16 cellular contexts compared by ENCODE assay signal in genomic region chr13:110422913-110423688, GRCh38.
DNase-seq lines count a peak whose midpoint lies in the region; ATAC-seq, FAIRE-seq and TF ChIP-seq lines count a peak whose summit lies in the region.
"Had no signal": no experiment of that assay in that cellular context is flagged by ENCODE, and none has a peak within 500 bp of the region (broad histone marks: within the 10 kb centered on the region; RNA-seq: fewer than 3 reads in every experiment).

No MANE protein-coding gene starts in this region.

- H3K9me3 ChIP-seq in hepatocyte (ENCODE audit: low read depth) (no peaks in the 10 kb centered on the region), stomach smooth muscle (ENCODE audit: control insufficient read depth in 2 of 2, low read length in 2 of 2) (no peaks in the 10 kb centered on the region)
- H3K9me3 ChIP-seq: SJCRH30 had no signal

- H3K36me3 ChIP-seq in hepatocyte (replicated peaks; ENCODE audit: insufficient read depth, low read depth) = no peaks in the 10 kb centered on the region
- H3K36me3 ChIP-seq in stomach smooth muscle (ENCODE audit: control insufficient read depth in 2 of 2, insufficient read depth in 2 of 2, low read length in 2 of 2) = peaks cover 27 to 28% of the 10 kb centered on the region in 2 donors

- 82% methylated on average over 12 of the region's 12 CpGs for WGBS in hepatocyte (ENCODE audit: low lambda C conversion rate, missing lambda C conversion rate)

- TF ChIP-seq CTCF in hepatocyte (IDR thresholded peaks at IDR 0.05; ENCODE audit: poor library complexity) = no peak

- H3K4me1 ChIP-seq in hepatocyte (ENCODE audit: insufficient read depth) (peaks cover 11% of the 10 kb centered on the region), stomach smooth muscle (ENCODE audit: control insufficient read depth, insufficient read depth, low read length) (peaks cover 50% of the 10 kb centered on the region)

- H3K9ac ChIP-seq in stomach smooth muscle (ENCODE audit: low read length in 2 of 2) = no peak overlapping the region

- H4K20me1 ChIP-seq in hepatocyte (ENCODE audit: insufficient read depth, poor library complexity, severe bottlenecking) = no peaks in the 10 kb centered on the region

- H3K27ac ChIP-seq in hepatocyte (peak overlapping the region; percentile 64), stomach smooth muscle (ENCODE audit: low read length) (peak overlapping the region; percentile 50)

- no peak for TF ChIP-seq POLR2A in H54 (IDR thresholded peaks at IDR 0.05; ENCODE audit: low read depth, low read length)

- no peak for DNase-seq in H54 (ENCODE audit: insufficient read length, low spot score)
- DNase-seq in amniotic epithelial cell (ENCODE audit: low read depth) = peak; percentile 50
- no peak for DNase-seq in hepatocyte (ENCODE audit: low spot score)
- DNase-seq in SHP77 (lab: John Stamatoyannopoulos, UW) = no peak
- DNase-seq in inferior parietal cortex (ENCODE audit: extremely low spot score) = no peak
- DNase-seq: activated CD4-positive, alpha-beta memory T cell treated with anti-CD3 and anti-CD28 coated beads, Interleukin-2, amount 10 ng/mL, durations not matched to agents 7 days and 5 days; activated effector memory CD4-positive, alpha-beta T cell treated with anti-CD3 and anti-CD28 coated beads, Interleukin-2, amount 50 U/mL, for 16 hours; CD8-positive, alpha-beta T cell; H7; NK-92 treated with Interleukin-12 subunit alpha and Interleukin-12 subunit beta, amount 100 ng/mL, for 24 hours; SJCRH30; stimulated activated CD4-positive, alpha-beta T cell treated with anti-CD3 and anti-CD28 coated beads, Interleukin-4, amount 100 ng/mL, for 24 hours had no signal

- no peak overlapping the region for H3K4me2 ChIP-seq in hepatocyte

- peak; percentile 92 for FAIRE-seq in H54 (lab: Jason Lieb, UNC)
- FAIRE-seq: TTC549 had no signal

- H3K27me3 ChIP-seq in hepatocyte = no peaks in the 10 kb centered on the region
- no peaks in the 10 kb centered on the region for H3K27me3 ChIP-seq in stomach smooth muscle (ENCODE audit: control insufficient read depth in 1 of 2, insufficient read depth in 2 of 2, low read length in 2 of 2)
- H3K27me3 ChIP-seq: SJCRH30 had no signal

- no peaks in the 10 kb centered on the region for H3K79me2 ChIP-seq in hepatocyte

- H2AFZ ChIP-seq in hepatocyte = no peak overlapping the region

- no peak for ATAC-seq in HG03565 (IDR thresholded peaks at IDR 0.05; ENCODE audit: unreplicated experiment)
- ATAC-seq: CD8-positive, alpha-beta T cell; stimulated activated effector memory CD8-positive, alpha-beta T cell treated with anti-CD3 and anti-CD28 coated beads, Interleukin-12 subunit alpha, Interleukin-12 subunit beta, amount 100 ng/mL, for 72 hours had no signal

- no peaks in the 10 kb centered on the region for H3K9me2 ChIP-seq in hepatocyte (replicated peaks; ENCODE audit: insufficient read depth)

- H3K4me3 ChIP-seq in hepatocyte = no peak overlapping the region
- H3K4me3 ChIP-seq in stomach smooth muscle (ENCODE audit: low read length in 2 of 2) = no peak overlapping the region
- H3K4me3 ChIP-seq: SJCRH30 had no signal
